27 cellular contexts compared by ENCODE assay signal in genomic region chr19:31402931-31403330, GRCh38.
"Had no signal": no experiment of that assay in that cellular context is flagged by ENCODE, and none has a peak within 500 bp of the region (broad histone marks: within the 10 kb centered on the region; RNA-seq: fewer than 3 reads in every experiment).

No MANE protein-coding gene starts in this region.

- DNase-seq: activated CD4-positive, alpha-beta memory T cell treated with anti-CD3 and anti-CD28 coated beads, Interleukin-2, amount 10 ng/mL, durations not matched to agents 7 days and 5 days; activated CD4-positive, alpha-beta T cell treated with anti-CD3 and anti-CD28 coated beads, Interleukin-2, amount 50 U/mL, for 1 hour; activated CD4-positive, CD25-positive, alpha-beta regulatory T cell; activated gamma-delta T cell; activated naive CD4-positive, alpha-beta T cell treated with anti-CD3 and anti-CD28 coated beads for 36 hours; activated T-cell treated with anti-CD3 and anti-CD28 coated beads for 4 hours; activated T-cell treated with anti-CD3 and anti-CD28 coated beads, Interleukin-2, amount 50 U/mL, for 48 hours; amygdala; brain microvascular endothelial cell; MM.1S; NCI-H1092; NCI-H1417; NCI-H1930; NCI-H2107; NCI-H2171 treated with DMSO at 0.1 percent for 48 hours; NCI-H345; NCI-H510A treated with DMSO at 0.1 percent for 48 hours; NCI-H69; NK-92 treated with Interleukin-12 subunit alpha and Interleukin-12 subunit beta, amount 100 ng/mL, for 24 hours; Peyer's patch; SHP77; T-cell; T-helper 2 cell; T1000 had no signal

- H3K36me3 ChIP-seq: brain microvascular endothelial cell, cardiac muscle cell, Peyer's patch had no signal

- H3K27me3 ChIP-seq: brain microvascular endothelial cell, Peyer's patch had no signal

- H3K4me1 ChIP-seq: Peyer's patch had no signal

- ATAC-seq: activated T-helper 17 cell treated with anti-CD3 and anti-CD28 coated beads, Interleukin-2, amount 50 U/mL, for 72 hours; T-cell had no signal

- H3K4me2 ChIP-seq: KMS-11 had no signal

- H3K4me3 ChIP-seq: cardiac muscle cell, Peyer's patch had no signal

- H3K9me3 ChIP-seq: Peyer's patch had no signal

- H3K9ac ChIP-seq: KMS-11 had no signal

- H3K27ac ChIP-seq: brain microvascular endothelial cell, cardiac muscle cell, KMS-11, Peyer's patch had no signal
